18 cellular contexts compared by ENCODE assay signal in the genomic region with DNA sequence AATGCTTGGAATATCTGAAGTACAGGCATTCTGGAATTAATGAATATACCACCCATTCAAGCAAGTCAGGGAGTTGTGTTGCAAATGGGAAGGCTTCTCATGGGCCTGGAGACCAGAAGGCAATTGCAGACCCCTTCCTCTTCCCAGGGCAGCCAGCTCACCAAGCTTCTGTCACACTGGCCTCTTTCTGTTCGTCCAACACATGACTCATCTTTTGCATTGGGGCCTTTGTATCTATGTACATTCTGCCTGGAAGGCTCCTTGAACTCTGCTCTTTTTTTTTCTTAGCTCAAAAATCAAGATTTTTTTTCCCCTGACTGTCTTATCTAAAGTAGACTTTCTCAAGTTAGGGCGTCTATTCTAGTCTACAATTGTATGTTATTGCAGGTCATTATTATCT.
DNase-seq lines count a peak whose midpoint lies in the region; ATAC-seq and TF ChIP-seq lines count a peak whose summit lies in the region.
"Had no signal": no experiment of that assay in that cellular context is flagged by ENCODE, and none has a peak within 500 bp of the region (broad histone marks: within the 10 kb centered on the region; RNA-seq: fewer than 3 reads in every experiment).

No MANE protein-coding gene starts in this region.

- ATAC-seq in Right ventricle myocardium inferior (no peak), HG02642 (IDR thresholded peaks at IDR 0.05; ENCODE audit: poor library complexity, unreplicated experiment) (no peak)
- ATAC-seq: stimulated activated naive CD8-positive, alpha-beta T cell treated with anti-CD3 and anti-CD28 coated beads, Interleukin-15, Interleukin-2, amounts not matched to agents 100 U/mL and 50 U/mL, for 24 hours had no signal

- no peak overlapping the region for H3K4me2 ChIP-seq in hepatocyte
- H3K4me2 ChIP-seq: neural progenitor cell had no signal

- no peaks in the 10 kb centered on the region for H3K36me3 ChIP-seq in left ventricle myocardium inferior
- no peaks in the 10 kb centered on the region for H3K36me3 ChIP-seq in adrenal gland (replicated peaks in 1 of 2)
- H3K36me3 ChIP-seq in hepatocyte (replicated peaks; ENCODE audit: insufficient read depth, low read depth) = no peaks in the 10 kb centered on the region
- H3K36me3 ChIP-seq: ascending aorta, neural progenitor cell had no signal

- no peak overlapping the region for H3K4me3 ChIP-seq in left ventricle myocardium inferior
- H3K4me3 ChIP-seq in adrenal gland = no peak overlapping the region
- H3K4me3 ChIP-seq in hepatocyte = no peak overlapping the region
- H3K4me3 ChIP-seq: ascending aorta, neural progenitor cell had no signal

- TF ChIP-seq CTCF in left ventricle myocardium inferior (IDR thresholded peaks at IDR 0.05; ENCODE audit: borderline replicate concordance) (no peak), adrenal gland (IDR thresholded peaks at IDR 0.05) (no peak), hepatocyte (IDR thresholded peaks at IDR 0.05; ENCODE audit: poor library complexity) (no peak)

- H2AFZ ChIP-seq in hepatocyte = no peak overlapping the region
- H2AFZ ChIP-seq: neural progenitor cell had no signal

- intact Hi-C loops in left ventricle myocardium inferior (cut with micrococcal nuclease) = no loop called here
- intact Hi-C loops in Right ventricle myocardium inferior (cut with DNase I) = loop anchor here (5.0 kb wide), 1 partner anchor 131 kb away; a partner anchor contains a TSS
- intact Hi-C loops in adrenal gland (cut with DNase I) = no loop called here

- WGBS in adrenal gland, 4 donors = 34 to 39% (median 36%) methylated on average over 2 of the region's 2 CpGs
- WGBS in hepatocyte (ENCODE audit: low lambda C conversion rate, missing lambda C conversion rate) = 58% methylated on average over 2 of the region's 2 CpGs

- H4K20me1 ChIP-seq in hepatocyte (ENCODE audit: insufficient read depth, poor library complexity, severe bottlenecking) = no peaks in the 10 kb centered on the region

- no peaks in the 10 kb centered on the region for H3K9me3 ChIP-seq in left ventricle myocardium inferior (replicated peaks)
- H3K9me3 ChIP-seq in adrenal gland (replicated peaks in 1 of 3) = no peaks in the 10 kb centered on the region
- H3K9me3 ChIP-seq in hepatocyte (ENCODE audit: low read depth) = no peaks in the 10 kb centered on the region
- H3K9me3 ChIP-seq: ascending aorta had no signal

- H3K27me3 ChIP-seq in left ventricle myocardium inferior (ENCODE audit: low read depth) (no peaks in the 10 kb centered on the region), adrenal gland (no peaks in the 10 kb centered on the region), hepatocyte (no peaks in the 10 kb centered on the region)
- H3K27me3 ChIP-seq: ascending aorta, neural progenitor cell had no signal

- no peaks in the 10 kb centered on the region for H3K79me2 ChIP-seq in hepatocyte

- TF ChIP-seq POLR2A in adrenal gland (IDR thresholded peaks at IDR 0.05) = no peak

- H3K4me1 ChIP-seq in left ventricle myocardium inferior = peaks cover 31% of the 10 kb centered on the region
- peaks cover 15 to 21% of the 10 kb centered on the region in 2 donors for H3K4me1 ChIP-seq in adrenal gland (replicated peaks in 1 of 2)
- H3K4me1 ChIP-seq in hepatocyte (ENCODE audit: insufficient read depth) = peaks cover 31% of the 10 kb centered on the region
- H3K4me1 ChIP-seq: ascending aorta had no signal

- H3K9me2 ChIP-seq in hepatocyte (replicated peaks; ENCODE audit: insufficient read depth) = no peaks in the 10 kb centered on the region

- H3K27ac ChIP-seq in left ventricle myocardium inferior (replicated peaks) = peak overlapping the region; percentile 55
- H3K27ac ChIP-seq in adrenal gland = peak overlapping the region; percentile 1 to 83 (median 54)
- H3K27ac ChIP-seq in hepatocyte = peak overlapping the region; percentile 31
- H3K27ac ChIP-seq: ascending aorta, neural progenitor cell had no signal

- DNase-seq in left ventricle myocardium inferior (no peak), Right ventricle myocardium inferior (ENCODE audit: missing footprints) (no peak), adrenal gland (peak in 4 of 7 donors; percentile 26 to 41 (median 34)), hepatocyte (ENCODE audit: low spot score) (peak; percentile 40), SIG-M5 treated with dmso at 0.1 percent for 504 hours (lab: John Stamatoyannopoulos, UW; ENCODE audit: unreplicated experiment) (no peak)
- no peak for DNase-seq in stimulated activated CD4-positive, alpha-beta T cell treated with anti-CD3 and anti-CD28 coated beads, Interleukin-15, amount 100 ng/mL, for 24 hours
- no peak for DNase-seq in activated CD4-positive, CD25-positive, alpha-beta regulatory T cell treated with anti-CD3 and anti-CD28 coated beads, Interleukin-2, amount 50 U/mL, for 72 hours
- DNase-seq: activated CD4-positive, alpha-beta T cell treated with anti-CD3 and anti-CD28 coated beads for 1 hour; CD4-positive, CD25-positive, alpha-beta regulatory T cell; DMS79; immature natural killer cell; NCI-H187; NCI-H446; SHP77 treated with DMSO at 0.1 percent for 48 hours; stimulated activated naive CD8-positive, alpha-beta T cell treated with anti-CD3 and anti-CD28 coated beads, Interleukin-15, Interleukin-2, amounts not matched to agents 100 U/mL and 50 U/mL, for 24 hours had no signal

Comparison
In these comparisons a context has a peak if more than half of its experiments do, and no peak if none do; other contexts are left out.
1. DNase-seq: peak in adrenal gland (4 of 7) and hepatocyte (single experiment); none in left ventricle myocardium inferior (single experiment), Right ventricle myocardium inferior (single experiment), stimulated activated CD4-positive, alpha-beta T cell treated with anti-CD3 and anti-CD28 coated beads, Interleukin-15, amount 100 ng/mL, for 24 hours (single experiment), SIG-M5 treated with dmso at 0.1 percent for 504 hours (single experiment) and activated CD4-positive, CD25-positive, alpha-beta regulatory T cell treated with anti-CD3 and anti-CD28 coated beads, Interleukin-2, amount 50 U/mL, for 72 hours (single experiment).
2. Peak in every context shown above with its lines, with median percentiles within 50 percentile points of each other: H3K27ac ChIP-seq.